Comparison of ENCODE assay signal across 8 cellular contexts in the genomic region with DNA sequence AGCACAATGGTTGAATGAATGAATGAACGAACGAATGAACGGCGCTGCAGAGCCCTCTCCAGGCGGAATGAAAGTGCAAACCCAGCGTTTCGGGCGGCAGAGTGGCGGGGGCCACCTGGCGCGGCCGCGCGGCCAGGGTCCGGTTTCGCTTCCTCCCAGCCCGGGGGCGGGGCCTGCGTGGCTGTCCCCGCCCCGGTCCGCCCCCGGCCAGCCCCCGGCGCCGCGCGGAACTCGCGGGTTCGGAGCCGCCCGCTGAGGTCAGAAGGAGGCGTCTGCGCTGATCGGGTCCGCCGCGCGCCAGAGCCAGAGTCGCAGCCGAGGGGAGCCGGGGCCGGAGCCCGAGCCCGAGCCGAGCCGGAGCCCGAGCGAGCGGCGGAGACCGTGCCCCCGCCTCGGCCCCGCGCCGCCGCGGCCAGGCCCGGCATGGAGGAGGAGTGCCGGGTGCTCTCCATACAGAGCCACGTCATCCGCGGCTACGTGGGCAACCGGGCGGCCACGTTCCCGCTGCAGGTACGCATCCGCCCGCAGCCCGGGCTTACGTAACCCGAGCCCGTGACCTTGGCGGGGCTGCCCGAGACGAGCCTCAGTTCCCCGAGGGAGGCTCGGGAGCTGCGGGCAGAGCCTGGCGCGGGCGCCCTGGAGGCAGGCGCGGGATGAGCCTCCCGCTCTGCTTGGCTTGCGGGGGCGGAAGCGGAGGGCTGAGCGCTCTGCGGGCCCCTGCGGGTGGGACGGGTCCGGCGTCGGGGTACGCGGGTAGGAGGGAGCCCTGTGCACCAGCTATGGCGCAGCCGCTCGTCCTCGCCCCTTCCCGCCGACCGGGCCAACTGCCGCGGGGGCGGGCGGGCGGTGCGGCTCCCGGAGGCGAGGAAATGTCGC. TPM values are rescaled to one million over a fixed set of nuclear protein-coding genes. Genes with fewer than 3 reads are reported as not detected.
DNase-seq lines count a peak whose midpoint lies in the region; TF ChIP-seq lines count a peak whose summit lies in the region.

TSS of gene PDXK (plus strand) at position 258 of the 876 bp plus-strand sequence. CDS start at position 424, 166 bp downstream.

- no peaks in the 10 kb centered on the region for H3K9me3 Mint-ChIP-seq in HFFc6

- H3K4me3 ChIP-seq in GM12875 (ENCODE audit: low read depth, low read length) (peak within 1 kb of the TSS; percentile 100), ascending aorta (peak within 1 kb of the TSS; percentile 81 to 100), vagina (peak within 1 kb of the TSS; percentile 72 to 81)

- peak within 1 kb of the TSS; percentile 84 to 92 for H3K27ac ChIP-seq in ascending aorta
- H3K27ac ChIP-seq in vagina = peak within 1 kb of the TSS; percentile 81

- peaks cover 3% of the 10 kb centered on the region for H3K27me3 Mint-ChIP-seq in HFFc6 (ENCODE audit: insufficient read depth)

- no peaks in the 10 kb centered on the region for H3K9me3 ChIP-seq in ascending aorta
- H3K9me3 ChIP-seq in vagina = no peaks in the 10 kb centered on the region

- TF ChIP-seq CTCF in GM12875 (IDR thresholded peaks at IDR 0.05; ENCODE audit: borderline replicate concordance, insufficient read depth, low read depth, low read length) (0 out of 2 replicates have a peak, but pooled peaks have one; percentile 9), HFFc6 (IDR thresholded peaks at IDR 0.05) (peak; percentile 29; the same call in 1 of the 2 replicates), ascending aorta (IDR thresholded peaks at IDR 0.05) (peak in 1 of 3 experiments; percentile 1), vagina (IDR thresholded peaks at IDR 0.05) (peak in 1 of 3 experiments; percentile 27)

- H3K36me3 ChIP-seq in ascending aorta = peaks cover 0 to 7% of the 10 kb centered on the region in 2 donors
- H3K36me3 ChIP-seq in vagina = no peaks in the 10 kb centered on the region

- H3K27me3 ChIP-seq in ascending aorta = no peaks in the 10 kb centered on the region
- no peaks in the 10 kb centered on the region for H3K27me3 ChIP-seq in vagina

- H3K4me1 Mint-ChIP-seq in HFFc6 (ENCODE audit: low read depth) = peaks cover 32% of the 10 kb centered on the region

- peak in 1 of 2 donors; percentile 82 for TF ChIP-seq POLR2A in vagina (IDR thresholded peaks at IDR 0.05)

- H3K27ac Mint-ChIP-seq in HFFc6 = peak within 1 kb of the TSS; percentile 73

- peak; percentile 67 for DNase-seq in HFFc6
- DNase-seq in NCI-H1048 (lab: John Stamatoyannopoulos, UW) = peak; percentile 70
- DNase-seq in ascending aorta (ENCODE audit: low spot score in 2 of 2) = peak in 1 of 2 donors; percentile 92
- peak; percentile 84 for DNase-seq in hepatic stellate cell (ENCODE audit: low spot score)
- no peak for DNase-seq in renal cortical epithelial cell (ENCODE audit: low read depth)
- DNase-seq in vagina (ENCODE audit: extremely low spot score in 2 of 2) = peak in 1 of 2 donors; percentile 87

- H3K4me3 Mint-ChIP-seq in HFFc6 = peak within 1 kb of the TSS; percentile 90

- H3K4me1 ChIP-seq in ascending aorta (peaks cover 16 to 27% of the 10 kb centered on the region in 2 donors), vagina (peaks cover 38% of the 10 kb centered on the region)

- intact Hi-C loops in T-helper 2 cell treated with Interferon-gamma antibody and Interleukin-4, amounts not matched to agents 100 ng/mL and 5 ng/mL, for 36 hours (cut with micrococcal nuclease) = no loop called here
- intact Hi-C loops in ascending aorta (cut with DNase I) = loop anchor here (1.0 kb wide), 1 partner anchor 16 kb away; no protein-coding TSS in a partner anchor
- intact Hi-C loops in vagina (cut with DNase I) = no loop called here

- no peaks in the 10 kb centered on the region for H3K36me3 Mint-ChIP-seq in HFFc6 (ENCODE audit: low read depth)

RNA-seq across cellular contexts. Expression of gene PDXK, which starts in this region (rescaled TPM):
- total RNA-seq in HFFc6 (2021; fragmentation: NEBNext Ultra II Directional; extraction: Animal tissue kit (Norgen Biotek cat#: 25700)) = 100 to 1,000 TPM; 154 to 160 (median 157) TPM
- total RNA-seq in T-helper 2 cell treated with Interferon-gamma antibody and Interleukin-4, amounts not matched to agents 100 ng/mL and 5 ng/mL, for 36 hours = 88.9 and 92.4 TPM in 2 replicates
- total RNA-seq in ascending aorta (102 TPM), renal cortical epithelial cell (278 and 390 TPM in 2 replicates), vagina (58.7 TPM)
